15 cellular contexts compared by ENCODE assay signal in the genomic region with DNA sequence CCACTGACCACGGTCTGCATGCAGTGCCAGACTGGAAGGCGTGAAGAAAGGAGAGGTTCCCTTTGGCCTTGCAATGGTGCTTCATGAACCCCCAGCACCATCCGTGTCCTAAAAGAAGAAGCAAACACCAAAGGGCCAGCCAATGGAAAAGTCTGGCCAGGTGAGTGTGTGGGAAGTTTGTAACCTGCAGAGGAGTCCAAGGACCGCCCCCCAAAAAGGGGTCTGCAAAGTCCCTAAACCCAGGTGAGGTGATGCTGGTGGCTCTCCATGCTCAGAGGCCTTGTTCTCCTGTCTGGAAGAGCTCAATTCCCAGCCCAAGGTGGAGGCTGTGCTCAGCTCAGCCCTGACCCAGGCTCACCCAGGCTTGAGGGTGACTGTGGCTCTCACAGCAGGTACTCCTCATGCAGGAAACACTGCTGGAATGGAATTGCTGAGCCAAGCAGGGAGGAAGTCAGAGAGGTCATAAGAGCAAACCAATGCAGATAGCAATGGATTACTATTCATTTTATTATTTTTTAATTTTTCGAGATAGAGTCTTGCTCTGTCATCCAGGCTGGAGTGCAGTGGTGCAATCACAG. TPM values are rescaled to one million over a fixed set of nuclear protein-coding genes. Genes with fewer than 3 reads are reported as not detected.
DNase-seq lines count a peak whose midpoint lies in the region; ATAC-seq and TF ChIP-seq lines count a peak whose summit lies in the region.
"Had no signal": no experiment of that assay in that cellular context is flagged by ENCODE, and none has a peak within 500 bp of the region (broad histone marks: within the 10 kb centered on the region; RNA-seq: fewer than 3 reads in every experiment).

No MANE protein-coding gene starts in this region.

- H3K9me2 ChIP-seq in MM.1S (replicated peaks; ENCODE audit: insufficient read depth, low read length) (no peaks in the 10 kb centered on the region), PC-3 (replicated peaks; ENCODE audit: low read length) (no peaks in the 10 kb centered on the region), hepatocyte (replicated peaks; ENCODE audit: insufficient read depth) (no peaks in the 10 kb centered on the region)

- H3K4me1 Mint-ChIP-seq in H9, result peaks cover 5 to 6% of the 10 kb centered on the region in 2 experiments; a peak in 3 of 4 replicates
- H3K4me1 Mint-ChIP-seq: CD14-positive monocyte had no signal

- CTCF ChIA-PET in PC-3 (lab: Charles Lee), result no interaction called here

- DNase-seq in H9 (peak; percentile 19), MM.1S (peak; percentile 61), ecto neural progenitor cell (ENCODE audit: low spot score) (peak; percentile 33), sciatic nerve (ENCODE audit: low spot score) (peak; percentile 22), PC-3 (no peak), hepatocyte (ENCODE audit: low spot score) (no peak)
- no peak for DNase-seq in activated CD4-positive, alpha-beta T cell treated with anti-CD3 and anti-CD28 coated beads for 48 hours
- DNase-seq: CD8-positive, alpha-beta T cell; COR-L47; DMS153; DMS79 treated with DMSO at 0.1 percent for 48 hours; EL; H7 had no signal

- no peaks in the 10 kb centered on the region for H3F3A ChIP-seq in MM.1S (ENCODE audit: insufficient read depth, low read length)
- H3F3A ChIP-seq in PC-3 (ENCODE audit: low read length, unreplicated experiment), result no peaks in the 10 kb centered on the region

- H3K23me2 ChIP-seq in H9 (ENCODE audit: insufficient read length, low read depth, low read length, poor library complexity, severe bottlenecking), result no peaks in the 10 kb centered on the region

- H3K27ac Mint-ChIP-seq in H9, result no peak overlapping the region; a peak in 1 of 7 replicates
- H3K27ac Mint-ChIP-seq: CD14-positive monocyte; CD8-positive, alpha-beta T cell; GM23338 had no signal

- intact Hi-C loops in sciatic nerve (cut with DNase I) (no loop called here), PC-3 (cut with micrococcal nuclease) (no loop called here)

- H3K18ac ChIP-seq in H9 (ENCODE audit: insufficient read length, low read depth, low read length), result no peak overlapping the region

- BruUV-seq in PC-3 (replicated peaks; lab: Mats Ljungman, UMichigan), result no TSS peak

- H3K4ac ChIP-seq in H9 (ENCODE audit: low read depth, low read length), result no peak overlapping the region

- H3K56ac ChIP-seq in H9 (ENCODE audit: insufficient read length, low read depth, low read length), result no peak overlapping the region

- H2AFZ ChIP-seq in H9 (ENCODE audit: low read length) (no peak overlapping the region), MM.1S (ENCODE audit: low read length) (peak overlapping the region; percentile 16; the same call in 1 of the 2 replicates), PC-3 (ENCODE audit: low read length) (no peak overlapping the region), hepatocyte (no peak overlapping the region)
- H2AFZ ChIP-seq: GM23338 had no signal

- H4K8ac ChIP-seq in H9 (replicated peaks; ENCODE audit: insufficient read length, low read depth, low read length), result no peak overlapping the region

- no peak overlapping the region for H3T11ph ChIP-seq in H9 (ENCODE audit: low read length)

- H3K9ac ChIP-seq in H9 (ENCODE audit: extremely low read depth, insufficient read length, low read length), result no peak overlapping the region
- H3K9ac ChIP-seq in MM.1S (ENCODE audit: low read length), result no peak overlapping the region
- H3K9ac ChIP-seq in PC-3 (ENCODE audit: low read length), result no peak overlapping the region

- H2BK5ac ChIP-seq in H9 (ENCODE audit: insufficient read length, low read length), result no peak overlapping the region

- no peak for ATAC-seq in sciatic nerve
- no peak for ATAC-seq in PC-3
- ATAC-seq: CD8-positive, alpha-beta T cell; GM23338 had no signal

- no peak overlapping the region for H2BK20ac ChIP-seq in H9 (ENCODE audit: low read depth, low read length, poor library complexity, severe bottlenecking)

- H3K4me1 ChIP-seq in H9 (ENCODE audit: insufficient read depth, low read length) (no peaks in the 10 kb centered on the region), MM.1S (ENCODE audit: low read length) (peaks cover 14% of the 10 kb centered on the region), PC-3 (ENCODE audit: insufficient read depth, low read length) (no peaks in the 10 kb centered on the region), hepatocyte (ENCODE audit: insufficient read depth) (no peaks in the 10 kb centered on the region)

- H3K4me3 ChIP-seq in MM.1S (ENCODE audit: low read length), result no peak overlapping the region
- H3K4me3 ChIP-seq in PC-3 (ENCODE audit: low read length), result no peak overlapping the region
- H3K4me3 ChIP-seq in hepatocyte, result no peak overlapping the region
- H3K4me3 ChIP-seq: GM23338 had no signal

- H3K36me3 Mint-ChIP-seq in H9 (ENCODE audit: insufficient read depth in 1 of 3, low read depth in 3 of 3), result peaks cover 0 to 8% (median 7%) of the 10 kb centered on the region in 3 experiments; a peak in 5 of 7 replicates
- H3K36me3 Mint-ChIP-seq: CD14-positive monocyte; CD8-positive, alpha-beta T cell had no signal

- no peaks in the 10 kb centered on the region; the same call in none of the 2 replicates for H3K27me3 Mint-ChIP-seq in H9 (ENCODE audit: low read depth)

- H3K4me2 ChIP-seq in H9 (ENCODE audit: insufficient read depth, insufficient read length, low read length) (no peak overlapping the region), MM.1S (ENCODE audit: low read depth, low read length) (peak overlapping the region; percentile 11; the same call in 1 of the 2 replicates), PC-3 (ENCODE audit: low read length) (no peak overlapping the region), hepatocyte (no peak overlapping the region)
- H3K4me2 ChIP-seq: GM23338 had no signal

- no peak overlapping the region for H3K4me3 Mint-ChIP-seq in H9
- H3K4me3 Mint-ChIP-seq: CD14-positive monocyte; CD8-positive, alpha-beta T cell; GM23338 had no signal

- H2BK15ac ChIP-seq in H9 (ENCODE audit: low read depth, low read length), result no peak overlapping the region

- H4K20me1 ChIP-seq in H9 (ENCODE audit: control insufficient read depth, insufficient read depth, insufficient read length) (no peaks in the 10 kb centered on the region), MM.1S (ENCODE audit: insufficient read depth, low read length) (no peaks in the 10 kb centered on the region), PC-3 (ENCODE audit: low read length) (no peaks in the 10 kb centered on the region), hepatocyte (ENCODE audit: insufficient read depth, poor library complexity, severe bottlenecking) (no peaks in the 10 kb centered on the region)

- H3K27ac ChIP-seq in H9 (ENCODE audit: insufficient read length, low read depth, low read length) (no peak overlapping the region), MM.1S (ENCODE audit: low read length) (no peak overlapping the region), PC-3 (ENCODE audit: low read length) (no peak overlapping the region), hepatocyte (no peak overlapping the region)

- no peaks in the 10 kb centered on the region for H3K79me1 ChIP-seq in H9 (ENCODE audit: insufficient read depth, low read depth, low read length, poor library complexity, severe bottlenecking)

- H3K79me2 ChIP-seq in H9 (ENCODE audit: insufficient read depth, low read length), result no peaks in the 10 kb centered on the region
- no peaks in the 10 kb centered on the region for H3K79me2 ChIP-seq in MM.1S (ENCODE audit: low read length)
- H3K79me2 ChIP-seq in PC-3 (ENCODE audit: low read length), result no peaks in the 10 kb centered on the region
- H3K79me2 ChIP-seq in hepatocyte, result no peaks in the 10 kb centered on the region

- TF ChIP-seq CTCF in H9 (conservative IDR thresholded peaks at IDR 0.05) (no peak), MM.1S (IDR thresholded peaks at IDR 0.05; ENCODE audit: low read length) (no peak), PC-3 (conservative IDR thresholded peaks at IDR 0.05; ENCODE audit: low read depth, low read length) (no peak), hepatocyte (IDR thresholded peaks at IDR 0.05; ENCODE audit: poor library complexity) (no peak)

- WGBS in H9 (ENCODE audit: extremely low coverage, insufficient read length, low lambda C conversion rate), result no CpG with 5 or more reads among the region's 5 CpGs
- WGBS in hepatocyte (ENCODE audit: low lambda C conversion rate, missing lambda C conversion rate), result 91% methylated on average over 5 of the region's 5 CpGs

- peaks cover 12 to 20% of the 10 kb centered on the region in 2 experiments for H3K9me3 Mint-ChIP-seq in H9

- H2BK120ac ChIP-seq in H9 (ENCODE audit: low read depth, low read length, poor library complexity, severe bottlenecking), result no peak overlapping the region

- no peak overlapping the region for H3K14ac ChIP-seq in H9 (ENCODE audit: insufficient read depth, low read length)

- H3K27me3 ChIP-seq in H9 (ENCODE audit: insufficient read depth, low read length), result no peaks in the 10 kb centered on the region
- H3K27me3 ChIP-seq in MM.1S (replicated peaks; ENCODE audit: insufficient read depth, low read length), result no peaks in the 10 kb centered on the region
- no peaks in the 10 kb centered on the region for H3K27me3 ChIP-seq in PC-3 (ENCODE audit: low read length)
- H3K27me3 ChIP-seq in hepatocyte, result no peaks in the 10 kb centered on the region

- H4K5ac ChIP-seq in H9 (ENCODE audit: insufficient read length, low read depth, low read length), result no peak overlapping the region

- no peak overlapping the region for H2BK12ac ChIP-seq in H9 (ENCODE audit: insufficient read length, low read depth, low read length)

- no peak overlapping the region for H3K23ac ChIP-seq in H9 (ENCODE audit: insufficient read length, low read depth, low read length)

- POLR2A ChIA-PET in PC-3 (lab: Charles Lee; ENCODE audit: unreplicated experiment), result no interaction called here

- no peak overlapping the region for H2AK5ac ChIP-seq in H9 (ENCODE audit: insufficient read length, low read length)

- H3K36me3 ChIP-seq in MM.1S (replicated peaks; ENCODE audit: insufficient read depth, low read length) (no peaks in the 10 kb centered on the region), PC-3 (ENCODE audit: low read depth, low read length) (no peaks in the 10 kb centered on the region), hepatocyte (replicated peaks; ENCODE audit: insufficient read depth, low read depth) (no peaks in the 10 kb centered on the region)

- H4K91ac ChIP-seq in H9 (ENCODE audit: insufficient read length, low read depth, low read length), result no peak overlapping the region

- H3K9me3 ChIP-seq in H9 (ENCODE audit: control insufficient read depth, low read depth, low read length) (no peaks in the 10 kb centered on the region), MM.1S (replicated peaks; ENCODE audit: insufficient read depth, low read length) (no peaks in the 10 kb centered on the region), PC-3 (ENCODE audit: low read length) (no peaks in the 10 kb centered on the region), hepatocyte (ENCODE audit: low read depth) (no peaks in the 10 kb centered on the region)

RNA-seq across cellular contexts. Expression of a gene that starts 52.4 kb away (rescaled TPM):
- 4.5 and 5.5 TPM in 2 replicates for total RNA-seq in H9 (2021)
- total RNA-seq in sciatic nerve, result 3.5 TPM
- total RNA-seq in PC-3 (2014; rRNA removed), result 5.4 and 6.0 TPM in 2 replicates
- 3.8 and 4.5 TPM in 2 replicates for total RNA-seq in hepatocyte
- 5.7 and 6.2 TPM in 2 replicates for polyA plus RNA-seq in hepatocyte
- polyA plus RNA-seq: CD14-positive monocyte had no signal

Comparison
In these comparisons a context has a peak if more than half of its experiments do, and no peak if none do; other contexts are left out.
1. DNase-seq: peak in H9 (single experiment), MM.1S (single experiment), ecto neural progenitor cell (single experiment) and sciatic nerve (single experiment); none in activated CD4-positive, alpha-beta T cell treated with anti-CD3 and anti-CD28 coated beads for 48 hours (single experiment), PC-3 (single experiment) and hepatocyte (single experiment).